Comparison of ENCODE assay signal across 1 cellular context in genomic region chr16:48612621-48613020, GRCh38.
TF ChIP-seq lines count a peak whose summit lies in the region.

No MANE protein-coding gene starts in this region.

TF ChIP-seq in GM12878, 131 proteins besides CTCF, POLR2A, EP300 and RAD21 (continued from another document):
- TF ChIP-seq E4F1 (IDR thresholded peaks at IDR 0.05; ENCODE audit: borderline replicate concordance, partially characterized antibody) (no peak), MLLT1 (IDR thresholded peaks at IDR 0.05) (peak; percentile 62; the same call in 1 of the 2 replicates)
TF ChIP-seq in GM12878: peak in this region for 1.
